Comparison of ENCODE assay signal across 14 cellular contexts in the genomic region with DNA sequence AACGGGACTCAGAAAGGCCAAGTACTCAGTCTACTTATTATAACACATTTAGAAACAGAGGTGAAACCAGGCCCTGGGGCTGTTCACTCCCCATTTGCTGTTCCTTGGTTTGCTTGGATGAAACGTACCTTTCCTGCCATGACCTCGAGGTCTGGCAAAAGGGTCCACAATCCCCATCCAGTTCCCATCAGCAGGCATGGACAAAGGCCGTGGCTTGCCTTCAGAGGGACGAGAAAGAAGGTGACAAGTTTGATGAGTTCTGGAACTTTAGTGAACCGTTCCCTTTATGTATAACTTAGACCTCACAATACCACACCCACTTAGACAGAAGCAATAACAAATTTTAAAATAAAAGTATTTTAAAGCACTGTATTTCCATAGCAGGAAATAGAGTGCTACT. TPM values are rescaled to one million over a fixed set of nuclear protein-coding genes. Genes with fewer than 3 reads are reported as not detected.
DNase-seq lines count a peak whose midpoint lies in the region; ATAC-seq and TF ChIP-seq lines count a peak whose summit lies in the region.
"Had no signal": no experiment of that assay in that cellular context is flagged by ENCODE, and none has a peak within 500 bp of the region (broad histone marks: within the 10 kb centered on the region; RNA-seq: fewer than 3 reads in every experiment).

No MANE protein-coding gene starts in this region.

- H3K4me3 Mint-ChIP-seq in activated CD4-positive, alpha-beta memory T cell treated with anti-CD3 and anti-CD28 coated beads for 36 hours = no peak overlapping the region
- no peak overlapping the region for H3K4me3 Mint-ChIP-seq in activated CD4-positive, alpha-beta memory T cell treated with anti-CD3 and anti-CD28 coated beads, Interleukin-2, amount 10 ng/mL, durations not matched to agents 7 days and 5 days

- peaks cover 20% of the 10 kb centered on the region for H3K27me3 Mint-ChIP-seq in activated CD4-positive, alpha-beta memory T cell treated with anti-CD3 and anti-CD28 coated beads for 36 hours
- H3K27me3 Mint-ChIP-seq in activated CD4-positive, alpha-beta memory T cell treated with anti-CD3 and anti-CD28 coated beads, Interleukin-2, amount 10 ng/mL, durations not matched to agents 7 days and 5 days = peaks cover 5% of the 10 kb centered on the region

- peaks cover 9% of the 10 kb centered on the region for H3K4me1 Mint-ChIP-seq in activated CD4-positive, alpha-beta memory T cell treated with anti-CD3 and anti-CD28 coated beads for 36 hours (ENCODE audit: low read depth)
- peaks cover 4% of the 10 kb centered on the region for H3K4me1 Mint-ChIP-seq in activated CD4-positive, alpha-beta memory T cell treated with anti-CD3 and anti-CD28 coated beads, Interleukin-2, amount 10 ng/mL, durations not matched to agents 7 days and 5 days

- CTCF ChIA-PET in activated CD4-positive, alpha-beta memory T cell treated with anti-CD3 and anti-CD28 coated beads for 36 hours (lab: Charles Lee) = no interaction called here
- CTCF ChIA-PET in activated CD4-positive, alpha-beta memory T cell treated with anti-CD3 and anti-CD28 coated beads, Interleukin-2, amount 10 ng/mL, durations not matched to agents 7 days and 5 days (lab: Charles Lee) = no interaction called here

- ATAC-seq in upper lobe of right lung (no peak), HG03108 (IDR thresholded peaks at IDR 0.05; ENCODE audit: unreplicated experiment) (no peak), GM21423 (IDR thresholded peaks at IDR 0.05; ENCODE audit: unreplicated experiment) (no peak)

- H3K4me3 ChIP-seq in epithelial cell of esophagus (ENCODE audit: low read length) = no peak overlapping the region
- H3K4me3 ChIP-seq in muscle layer of colon (ENCODE audit: low read depth in 1 of 2, low read length in 2 of 2) = no peak overlapping the region
- H3K4me3 ChIP-seq in upper lobe of right lung = no peak overlapping the region

- POLR2A ChIA-PET in activated CD4-positive, alpha-beta memory T cell treated with anti-CD3 and anti-CD28 coated beads for 36 hours (lab: Charles Lee) = no interaction called here
- POLR2A ChIA-PET in activated CD4-positive, alpha-beta memory T cell treated with anti-CD3 and anti-CD28 coated beads, Interleukin-2, amount 10 ng/mL, durations not matched to agents 7 days and 5 days (lab: Charles Lee) = no interaction called here

- no peak for TF ChIP-seq CTCF in epithelial cell of esophagus (IDR thresholded peaks at IDR 0.05; ENCODE audit: insufficient read depth, low read depth, low read length, missing control alignments)
- no peak for TF ChIP-seq CTCF in upper lobe of right lung (IDR thresholded peaks at IDR 0.05)

- no peak overlapping the region for H3K27ac Mint-ChIP-seq in activated CD4-positive, alpha-beta memory T cell treated with anti-CD3 and anti-CD28 coated beads for 36 hours
- H3K27ac Mint-ChIP-seq in activated CD4-positive, alpha-beta memory T cell treated with anti-CD3 and anti-CD28 coated beads, Interleukin-2, amount 10 ng/mL, durations not matched to agents 7 days and 5 days = no peak overlapping the region

- no peaks in the 10 kb centered on the region for H3K36me3 Mint-ChIP-seq in activated CD4-positive, alpha-beta memory T cell treated with anti-CD3 and anti-CD28 coated beads for 36 hours
- no peaks in the 10 kb centered on the region for H3K36me3 Mint-ChIP-seq in activated CD4-positive, alpha-beta memory T cell treated with anti-CD3 and anti-CD28 coated beads, Interleukin-2, amount 10 ng/mL, durations not matched to agents 7 days and 5 days (ENCODE audit: low read depth)

- H3K9ac ChIP-seq in muscle layer of colon (ENCODE audit: low read length) = peak overlapping the region; percentile 62

- H3K27me3 ChIP-seq in muscle layer of colon (ENCODE audit: control insufficient read depth in 1 of 2, insufficient read depth in 2 of 2, low read length in 2 of 2) = no peaks in the 10 kb centered on the region
- H3K27me3 ChIP-seq in upper lobe of right lung = no peaks in the 10 kb centered on the region

- H3K9me3 ChIP-seq in muscle layer of colon (ENCODE audit: low read length) (no peaks in the 10 kb centered on the region), upper lobe of right lung (no peaks in the 10 kb centered on the region)

- peaks cover 42% of the 10 kb centered on the region for H3K4me1 ChIP-seq in muscle layer of colon (ENCODE audit: insufficient read depth, low read length)
- H3K4me1 ChIP-seq in upper lobe of right lung = peaks cover 26% of the 10 kb centered on the region

- intact Hi-C loops in activated CD4-positive, alpha-beta memory T cell treated with anti-CD3 and anti-CD28 coated beads for 36 hours (cut with micrococcal nuclease) = loop anchor here (1.0 to 2.0 kb wide), 4 partner anchors 57 to 761 kb away; no protein-coding TSS in a partner anchor
- intact Hi-C loops in upper lobe of right lung (cut with DNase I) = no loop called here

- DNase-seq in activated CD4-positive, alpha-beta memory T cell treated with anti-CD3 and anti-CD28 coated beads for 36 hours = peak; percentile 10
- no peak for DNase-seq in activated CD4-positive, alpha-beta memory T cell treated with anti-CD3 and anti-CD28 coated beads, Interleukin-2, amount 10 ng/mL, durations not matched to agents 7 days and 5 days
- DNase-seq in epithelial cell of esophagus (ENCODE audit: low read depth) (peak; percentile 13), upper lobe of right lung (no peak)
- no peak for DNase-seq in activated CD8-positive, alpha-beta memory T cell treated with anti-CD3 and anti-CD28 coated beads, Interleukin-2, amount 50 U/mL, for 4 hours
- DNase-seq: activated effector memory CD4-positive, alpha-beta T cell treated with Interleukin-2 at 50 U/mL for 16 hours; effector CD8-positive, alpha-beta T cell; GDM1; KG1; NCI-H524 treated with DMSO at 0.1 percent for 48 hours had no signal

- peak overlapping the region; percentile 70 for H3K27ac ChIP-seq in muscle layer of colon (ENCODE audit: low read depth, low read length)
- H3K27ac ChIP-seq in upper lobe of right lung = peak overlapping the region; percentile 49
- H3K27ac ChIP-seq: 22Rv1 had no signal

- H3K36me3 ChIP-seq in muscle layer of colon (ENCODE audit: insufficient read depth, low read length) = peaks cover 30% of the 10 kb centered on the region
- no peaks in the 10 kb centered on the region for H3K36me3 ChIP-seq in upper lobe of right lung

- no peaks in the 10 kb centered on the region for H3K9me3 Mint-ChIP-seq in activated CD4-positive, alpha-beta memory T cell treated with anti-CD3 and anti-CD28 coated beads for 36 hours
- H3K9me3 Mint-ChIP-seq in activated CD4-positive, alpha-beta memory T cell treated with anti-CD3 and anti-CD28 coated beads, Interleukin-2, amount 10 ng/mL, durations not matched to agents 7 days and 5 days = no peaks in the 10 kb centered on the region

RNA-seq across cellular contexts. Expression of a gene that starts 53.6 kb away (rescaled TPM):
- 10 to 100 TPM; 10.5 to 14.2 TPM for total RNA-seq in activated CD4-positive, alpha-beta memory T cell treated with anti-CD3 and anti-CD28 coated beads for 36 hours
- 10 to 100 TPM; 13.8 to 20.3 TPM for total RNA-seq in activated CD4-positive, alpha-beta memory T cell treated with anti-CD3 and anti-CD28 coated beads, Interleukin-2, amount 10 ng/mL, durations not matched to agents 7 days and 5 days
- 8.8 TPM for total RNA-seq in upper lobe of right lung

Comparison
In these comparisons a context has a peak if more than half of its experiments do, and no peak if none do; other contexts are left out.
1. DNase-seq: peak in activated CD4-positive, alpha-beta memory T cell treated with anti-CD3 and anti-CD28 coated beads for 36 hours (single experiment) and epithelial cell of esophagus (single experiment); none in activated CD4-positive, alpha-beta memory T cell treated with anti-CD3 and anti-CD28 coated beads, Interleukin-2, amount 10 ng/mL, durations not matched to agents 7 days and 5 days (single experiment), upper lobe of right lung (single experiment) and activated CD8-positive, alpha-beta memory T cell treated with anti-CD3 and anti-CD28 coated beads, Interleukin-2, amount 50 U/mL, for 4 hours (single experiment).